Comparison of ENCODE assay signal across 8 cellular contexts in the genomic region with DNA sequence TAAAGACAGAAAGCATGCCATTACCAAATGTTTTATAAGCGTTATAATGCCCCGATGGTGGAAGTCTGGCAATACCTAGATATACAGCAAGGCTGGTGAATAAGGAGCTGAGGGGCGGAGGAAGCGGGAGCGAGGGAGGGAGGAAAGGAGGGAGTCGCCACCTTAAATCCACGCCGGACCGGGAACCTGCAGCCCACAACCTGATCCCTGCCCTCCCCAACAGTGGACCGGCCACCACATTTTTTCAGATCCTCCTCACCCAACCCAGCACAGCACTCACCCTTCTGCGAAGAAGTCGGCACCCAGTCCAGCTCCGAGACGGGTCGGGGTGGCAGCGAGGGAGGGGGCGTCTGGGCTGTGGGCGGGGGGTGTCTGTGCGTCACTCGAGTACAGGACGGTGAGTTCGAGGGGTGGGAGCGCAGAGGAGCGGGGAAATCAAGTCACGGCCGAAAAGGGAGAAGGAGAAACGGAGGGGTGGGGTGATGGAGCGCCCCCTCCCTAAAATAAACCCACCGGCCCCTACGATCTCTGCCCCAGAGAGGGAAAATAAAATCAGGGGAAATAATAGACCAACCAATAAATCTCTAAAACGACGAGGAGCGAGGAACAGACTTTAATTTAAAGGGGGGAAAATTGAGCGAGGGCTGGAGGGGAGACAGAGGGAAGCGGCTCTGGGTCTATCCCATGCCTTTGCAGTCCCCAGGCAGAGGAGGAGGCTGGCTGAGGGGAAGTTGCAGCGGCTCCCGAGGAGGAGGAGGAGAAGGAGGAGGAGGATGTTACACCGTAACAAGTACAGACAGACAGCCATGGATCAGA.
A peak's percentile ranks its signal among the peaks of the same experiment; 100 is the strongest.
DNase-seq lines count a peak whose midpoint lies in the region; ATAC-seq, FAIRE-seq and TF ChIP-seq lines count a peak whose summit lies in the region.

No MANE protein-coding gene starts in this region.

- under 1% methylated on average over 38 of the region's 38 CpGs for WGBS in right cardiac atrium

- H3K4me3 ChIP-seq in astrocyte (ENCODE audit: insufficient read depth, low read depth, low read length) (peak overlapping the region; percentile 82), right cardiac atrium (ENCODE audit: low read length) (peak overlapping the region; percentile 65)

- H3K27ac ChIP-seq in astrocyte (ENCODE audit: low read depth, low read length) (peak overlapping the region; percentile 87), right cardiac atrium (ENCODE audit: low read length) (peak overlapping the region; percentile 92)

- peak overlapping the region; percentile 92 for H3K4me3 Mint-ChIP-seq in astrocyte (ENCODE audit: unreplicated experiment)
- peak overlapping the region; percentile 92 for H3K4me3 Mint-ChIP-seq in progenitor cell of endocrine pancreas (ENCODE audit: low read depth)

- intact Hi-C loops in right cardiac atrium (cut with DNase I) = loop anchor here in 3 of 4 donors (2.0 to 10.0 kb wide), 5 partner anchors 95 to 112 kb away; partner anchors contain the start of gene SERTAD2 (in 3 of the 3)

- H3K27ac Mint-ChIP-seq in astrocyte (ENCODE audit: unreplicated experiment) = peak overlapping the region; percentile 88
- peak overlapping the region; percentile 98 for H3K27ac Mint-ChIP-seq in progenitor cell of endocrine pancreas

- peaks cover 18% of the 10 kb centered on the region for H3K4me1 Mint-ChIP-seq in astrocyte (ENCODE audit: low read depth, unreplicated experiment)
- H3K4me1 Mint-ChIP-seq in progenitor cell of endocrine pancreas (ENCODE audit: low read depth) = peaks cover 10% of the 10 kb centered on the region

- peaks cover 4% of the 10 kb centered on the region for H3K79me2 ChIP-seq in astrocyte (ENCODE audit: insufficient read depth, low read length)

- no peaks in the 10 kb centered on the region for H4K20me1 ChIP-seq in astrocyte (ENCODE audit: insufficient read depth, low read length)

- H2AFZ ChIP-seq in astrocyte (ENCODE audit: low read depth, low read length) = peak overlapping the region; percentile 86

- no peaks in the 10 kb centered on the region for H3K36me3 Mint-ChIP-seq in astrocyte (ENCODE audit: low read depth, unreplicated experiment)
- no peaks in the 10 kb centered on the region for H3K36me3 Mint-ChIP-seq in progenitor cell of endocrine pancreas (ENCODE audit: insufficient read depth)

- no peak for FAIRE-seq in astrocyte (lab: Jason Lieb, UNC)

- H3K9ac ChIP-seq in astrocyte (ENCODE audit: low read length) = peak overlapping the region; percentile 95

- peak; percentile 29 for DNase-seq in SIG-M5 treated with dmso at 0.1 percent for 504 hours (lab: John Stamatoyannopoulos, UW; ENCODE audit: unreplicated experiment)
- no peak for DNase-seq in SIG-M5 (lab: John Stamatoyannopoulos, UW)
- DNase-seq in SW 1271 (lab: John Stamatoyannopoulos, UW) = peak; percentile 27 to 62
- peak; percentile 45 for DNase-seq in astrocyte (ENCODE audit: low read depth)
- peak; percentile 52 to 83 (median 81) for DNase-seq in right cardiac atrium
- DNase-seq in progenitor cell of endocrine pancreas (ENCODE audit: low spot score, unreplicated experiment) = peak; percentile 29
- DNase-seq in NCI-H128 (lab: John Stamatoyannopoulos, UW; ENCODE audit: unreplicated experiment) = no peak

- TF ChIP-seq CTCF in astrocyte (IDR thresholded peaks at IDR 0.05; ENCODE audit: insufficient read depth, low read depth, low read length) (peak; percentile 6), progenitor cell of endocrine pancreas (IDR thresholded peaks at IDR 0.05; ENCODE audit: unreplicated experiment) (no peak)

- H3K9me3 ChIP-seq in astrocyte (ENCODE audit: insufficient read depth, low read depth, low read length) = no peaks in the 10 kb centered on the region
- H3K9me3 ChIP-seq in right cardiac atrium (ENCODE audit: control insufficient read depth, low read length) = no peaks in the 10 kb centered on the region

- H3K27me3 Mint-ChIP-seq in astrocyte (ENCODE audit: low read depth, unreplicated experiment) = no peaks in the 10 kb centered on the region
- H3K27me3 Mint-ChIP-seq in progenitor cell of endocrine pancreas = no peaks in the 10 kb centered on the region

- ATAC-seq in right cardiac atrium (no peak), HG02840 (IDR thresholded peaks at IDR 0.05; ENCODE audit: low FRiP score, unreplicated experiment) (no peak)

- no peaks in the 10 kb centered on the region for H3K9me3 Mint-ChIP-seq in astrocyte (ENCODE audit: unreplicated experiment)
- H3K9me3 Mint-ChIP-seq in progenitor cell of endocrine pancreas (ENCODE audit: low read depth) = no peaks in the 10 kb centered on the region

- H3K27me3 ChIP-seq in astrocyte (ENCODE audit: insufficient read depth, low read length) (no peaks in the 10 kb centered on the region), right cardiac atrium (ENCODE audit: control insufficient read depth, insufficient read depth) (no peaks in the 10 kb centered on the region)

- peak overlapping the region; percentile 99 for H3K4me2 ChIP-seq in astrocyte (ENCODE audit: low read length)

- peaks cover 9% of the 10 kb centered on the region for H3K4me1 ChIP-seq in astrocyte (ENCODE audit: insufficient read depth, low read length)
- no peaks in the 10 kb centered on the region for H3K4me1 ChIP-seq in right cardiac atrium (ENCODE audit: control insufficient read depth, insufficient read depth, low read length)

- H3K36me3 ChIP-seq in astrocyte (ENCODE audit: insufficient read depth, low read length) = no peaks in the 10 kb centered on the region

Comparison
In these comparisons a context has a peak if more than half of its experiments do, and no peak if none do; other contexts are left out.
1. DNase-seq: peak in SIG-M5 treated with dmso at 0.1 percent for 504 hours (single experiment), SW 1271 (2 of 2), astrocyte (single experiment), right cardiac atrium (3 of 3) and progenitor cell of endocrine pancreas (single experiment); none in SIG-M5 (single experiment) and NCI-H128 (single experiment).